ENCODE assay signal across 7 cellular contexts in the genomic region with DNA sequence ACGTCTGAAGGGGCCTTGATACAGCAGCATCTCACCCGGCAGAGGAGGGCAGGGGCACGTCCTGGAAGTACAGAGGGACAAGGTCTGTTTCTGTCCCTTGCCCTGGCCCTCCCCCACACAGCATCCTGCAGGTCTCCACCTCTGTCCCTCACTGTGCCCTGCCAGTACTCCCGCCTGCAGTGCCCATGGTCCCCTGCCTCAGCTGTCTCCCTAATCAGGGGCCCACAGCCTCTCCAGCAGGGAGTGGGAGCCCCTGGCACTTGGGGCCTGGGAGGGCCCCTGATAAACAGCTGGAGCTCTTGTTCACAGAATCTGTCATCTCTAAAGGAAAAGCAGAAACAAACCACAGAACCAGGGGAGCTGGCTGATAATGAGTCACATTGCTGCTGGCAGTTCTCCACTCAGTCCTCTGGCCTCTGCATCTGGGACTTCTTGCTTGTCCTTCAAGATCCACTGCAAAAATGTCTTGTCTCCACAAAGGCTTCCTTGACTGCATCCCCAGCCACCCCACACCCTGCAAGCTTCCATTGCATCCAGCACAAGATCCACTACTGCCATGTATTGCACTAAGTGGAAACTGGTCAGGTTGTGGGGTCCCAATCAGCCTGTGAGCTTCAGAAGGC. TPM values are rescaled to one million over a fixed set of nuclear protein-coding genes. Genes with fewer than 3 reads are reported as not detected.
A peak's percentile ranks its signal among the peaks of the same experiment; 100 is the strongest.
DNase-seq lines count a peak whose midpoint lies in the region; ATAC-seq and TF ChIP-seq lines count a peak whose summit lies in the region.

No MANE protein-coding gene starts in this region.

- no peak for TF ChIP-seq POLR2A in stomach (IDR thresholded peaks at IDR 0.05)

- peaks cover 4% of the 10 kb centered on the region; the same call in 1 of the 2 replicates for H3K9me3 ChIP-seq in OCI-LY7 (ENCODE audit: low read length)
- H3K9me3 ChIP-seq in stomach = no peaks in the 10 kb centered on the region

- H3K4me3 ChIP-seq in OCI-LY7 (ENCODE audit: low read depth, low read length, poor library complexity, severe bottlenecking) (peak overlapping the region; percentile 8), choroid plexus epithelial cell (ENCODE audit: low read depth, low read length) (no peak overlapping the region), skeletal muscle cell (ENCODE audit: low read depth, low read length) (no peak overlapping the region), stomach (no peak overlapping the region)

- H3K4me2 ChIP-seq in OCI-LY7 (ENCODE audit: low read length) = peak overlapping the region; percentile 49

- H3K36me3 ChIP-seq in OCI-LY7 (ENCODE audit: insufficient read depth, low read length) (peaks cover 13% of the 10 kb centered on the region), stomach (peaks cover 0 to 16% (median 6%) of the 10 kb centered on the region in 4 donors)

- H3K27ac ChIP-seq in OCI-LY7 (ENCODE audit: low read depth, low read length, poor library complexity, severe bottlenecking) (peak overlapping the region; percentile 81), stomach (no peak overlapping the region)

- H4K20me1 ChIP-seq in OCI-LY7 (ENCODE audit: insufficient read depth, low read length) = no peaks in the 10 kb centered on the region

- H3K4me1 ChIP-seq in OCI-LY7 (ENCODE audit: insufficient read depth, low read length, poor library complexity, severe bottlenecking) (peaks cover 87% of the 10 kb centered on the region), stomach (peaks cover 7 to 25% (median 15%) of the 10 kb centered on the region in 4 donors)

- no peaks in the 10 kb centered on the region for H3K9me2 ChIP-seq in OCI-LY7 (ENCODE audit: insufficient read depth, low read length)

- H2AFZ ChIP-seq in OCI-LY7 (ENCODE audit: low read length) = 0 out of 2 replicates have a peak overlapping the region, but pooled peaks have one; percentile 1

- BruUV-seq in OCI-LY7 (replicated peaks; lab: Mats Ljungman, UMichigan) = no TSS peak

- peak; percentile 50 for DNase-seq in OCI-LY7 (ENCODE audit: low spot score)
- DNase-seq in choroid plexus epithelial cell (ENCODE audit: low read depth) = peak; percentile 85
- DNase-seq in skeletal muscle cell (ENCODE audit: low read depth) = peak; percentile 69
- no peak for DNase-seq in stomach
- no peak for DNase-seq in NCI-H2171 treated with DMSO at 0.1 percent for 48 hours (lab: John Stamatoyannopoulos, UW)

- POLR2A ChIA-PET in OCI-LY7 (lab: Charles Lee) = interaction anchor here (0.6 to 2.3 kb wide), 9 partner anchors 9 to 912 kb away, joined by 3 to 9 read pairs (median 4); partner anchors contain the start of gene CNPY3

- H3K79me2 ChIP-seq in OCI-LY7 (ENCODE audit: insufficient read depth, low read depth, low read length) = peaks cover 35% of the 10 kb centered on the region; the same call in 1 of the 2 replicates

- no peak for TF ChIP-seq CTCF in OCI-LY7 (conservative IDR thresholded peaks at IDR 0.05; ENCODE audit: low read length)
- TF ChIP-seq CTCF in choroid plexus epithelial cell (conservative IDR thresholded peaks at IDR 0.05; ENCODE audit: low read depth, low read length) = no peak
- TF ChIP-seq CTCF in stomach (IDR thresholded peaks at IDR 0.05) = no peak

- intact Hi-C loops in OCI-LY7 (cut with micrococcal nuclease; ENCODE audit: unreplicated experiment) (no loop called here), stomach (cut with DNase I; ENCODE audit: low total_unique reads) (no loop called here)

- no peak for TF ChIP-seq EP300 in stomach (IDR thresholded peaks at IDR 0.05)

- CTCF ChIA-PET in OCI-LY7 (lab: Charles Lee; ENCODE audit: unreplicated experiment) = interaction anchor here (0.9 kb wide), 1 partner anchor 11 kb away, joined by 3 read pairs; no protein-coding TSS in a partner anchor

- 43 to 76% (median 73%) methylated on average over 4 of the region's 4 CpGs for WGBS in stomach, 5 donors

- ATAC-seq in GM18868 (IDR thresholded peaks at IDR 0.05; ENCODE audit: unreplicated experiment) = peak; percentile 52
- ATAC-seq in GM18519 (IDR thresholded peaks at IDR 0.05; ENCODE audit: low FRiP score, unreplicated experiment) = no peak

- H3K27me3 ChIP-seq in stomach = no peaks in the 10 kb centered on the region

RNA-seq across cellular contexts. Expression of gene TAF8, which starts 33.2 kb away (rescaled TPM):
- 33.2 and 35.1 TPM in 2 replicates for total RNA-seq in OCI-LY7 (2014; rRNA removed; shearing (Covaris generic))
- total RNA-seq in OCI-LY7 (2022) (47.8 and 56.0 TPM in 2 replicates), stomach (10 to 100 TPM in 4 of 5 donors, 1 to 10 TPM in 1; 3.8 to 24.6 (median 21.4) TPM)
- polyA plus RNA-seq in stomach = 10 to 100 TPM; 10.7 to 13.4 (median 11.6) TPM

Comparison
In these comparisons a context has a peak if more than half of its experiments do, and no peak if none do; other contexts are left out.
1. DNase-seq: peak in OCI-LY7 (single experiment), choroid plexus epithelial cell (single experiment) and skeletal muscle cell (single experiment); none in stomach (single experiment) and NCI-H2171 treated with DMSO at 0.1 percent for 48 hours (single experiment).